Comparison of ENCODE assay signal across 8 cellular contexts in genomic region chr9:128863647-128864046, GRCh38. TPM values are rescaled to one million over a fixed set of nuclear protein-coding genes. Genes with fewer than 3 reads are reported as not detected.
DNase-seq lines count a peak whose midpoint lies in the region; ATAC-seq and TF ChIP-seq lines count a peak whose summit lies in the region.

No MANE protein-coding gene starts in this region.

- no peak overlapping the region for H2AFZ ChIP-seq in H9 (ENCODE audit: low read length)

- no peak overlapping the region for H3K4ac ChIP-seq in H9 (ENCODE audit: low read depth, low read length)

- no peak overlapping the region for H3K56ac ChIP-seq in H9 (ENCODE audit: insufficient read length, low read depth, low read length)

- no peak overlapping the region for H2BK5ac ChIP-seq in H9 (ENCODE audit: insufficient read length, low read length)

- H3K4me3 Mint-ChIP-seq in H9 (no peak overlapping the region; a peak in 2 of 5 replicates), natural killer cell (no peak overlapping the region)

- H3K4me1 Mint-ChIP-seq in H9 (peaks cover 19 to 22% of the 10 kb centered on the region in 2 experiments), natural killer cell (peaks cover 0 to 6% of the 10 kb centered on the region in 2 donors)

- no peak overlapping the region for H4K5ac ChIP-seq in H9 (ENCODE audit: insufficient read length, low read depth, low read length)

- H3K4me3 ChIP-seq in epithelial cell of proximal tubule (ENCODE audit: low read depth, low read length): no peak overlapping the region

- H3K23ac ChIP-seq in H9 (ENCODE audit: insufficient read length, low read depth, low read length): no peak overlapping the region

- no peak overlapping the region for H3K27ac ChIP-seq in H9 (ENCODE audit: insufficient read length, low read depth, low read length)

- no peaks in the 10 kb centered on the region for H3K27me3 ChIP-seq in H9 (ENCODE audit: insufficient read depth, low read length)

- in situ Hi-C loops in Caki2 (cut with HindIII; ENCODE audit: low pct_unique_long_range_greater_than_20kb, low sequenced_read_pairs): no loop called here

- no peak overlapping the region for H2AK5ac ChIP-seq in H9 (ENCODE audit: insufficient read length, low read length)

- H2BK120ac ChIP-seq in H9 (ENCODE audit: low read depth, low read length, poor library complexity, severe bottlenecking): no peak overlapping the region

- H3K9me3 Mint-ChIP-seq in H9 (no peaks in the 10 kb centered on the region), natural killer cell (no peaks in the 10 kb centered on the region)

- H3T11ph ChIP-seq in H9 (ENCODE audit: low read length): no peak overlapping the region

- H4K91ac ChIP-seq in H9 (ENCODE audit: insufficient read length, low read depth, low read length): no peak overlapping the region

- no peaks in the 10 kb centered on the region for H3K9me3 ChIP-seq in H9 (ENCODE audit: control insufficient read depth, low read depth, low read length)

- TF ChIP-seq CTCF in H9 (conservative IDR thresholded peaks at IDR 0.05): peak; percentile 98
- peak; percentile 86 for TF ChIP-seq CTCF in epithelial cell of proximal tubule (conservative IDR thresholded peaks at IDR 0.05; ENCODE audit: low read depth, low read length)
- peak; percentile 94 for TF ChIP-seq CTCF in natural killer cell (IDR thresholded peaks at IDR 0.05)

- H2BK20ac ChIP-seq in H9 (ENCODE audit: low read depth, low read length, poor library complexity, severe bottlenecking): no peak overlapping the region

- no peaks in the 10 kb centered on the region for H3K79me1 ChIP-seq in H9 (ENCODE audit: insufficient read depth, low read depth, low read length, poor library complexity, severe bottlenecking)

- peak overlapping the region in 2 of 3 experiments; percentile 60 to 73; a peak in 3 of 7 replicates for H3K27ac Mint-ChIP-seq in H9
- peak overlapping the region in 1 of 2 donors; percentile 14 for H3K27ac Mint-ChIP-seq in natural killer cell

- H3K4me1 ChIP-seq in H9 (ENCODE audit: insufficient read depth, low read length): no peaks in the 10 kb centered on the region

- no peaks in the 10 kb centered on the region for H3K23me2 ChIP-seq in H9 (ENCODE audit: insufficient read length, low read depth, low read length, poor library complexity, severe bottlenecking)

- no peak overlapping the region for H3K14ac ChIP-seq in H9 (ENCODE audit: insufficient read depth, low read length)

- H3K79me2 ChIP-seq in H9 (ENCODE audit: insufficient read depth, low read length): no peaks in the 10 kb centered on the region; the same call in 1 of the 2 replicates

- no CpG with 5 or more reads among the region's 10 CpGs for WGBS in H9 (ENCODE audit: extremely low coverage, insufficient read length, low lambda C conversion rate)

- peaks cover 4% of the 10 kb centered on the region for H4K20me1 ChIP-seq in H9 (ENCODE audit: control insufficient read depth, insufficient read depth, insufficient read length)

- H3K27me3 Mint-ChIP-seq in H9 (ENCODE audit: low read depth): no peaks in the 10 kb centered on the region
- no peaks in the 10 kb centered on the region for H3K27me3 Mint-ChIP-seq in natural killer cell (ENCODE audit: low read depth in 2 of 2)

- no peak overlapping the region for H4K8ac ChIP-seq in H9 (replicated peaks; ENCODE audit: insufficient read length, low read depth, low read length)

- no peak overlapping the region for H3K4me2 ChIP-seq in H9 (ENCODE audit: insufficient read depth, insufficient read length, low read length)

- ATAC-seq in natural killer cell (peak; percentile 90 to 100 (median 98)), HG02678 (IDR thresholded peaks at IDR 0.05; ENCODE audit: unreplicated experiment) (no peak)
- peak; percentile 92 for ATAC-seq in stimulated activated naive CD8-positive, alpha-beta T cell treated with anti-CD3 and anti-CD28 coated beads, Interleukin-15, Interleukin-2, amounts not matched to agents 100 U/mL and 50 U/mL, for 24 hours

- H2BK12ac ChIP-seq in H9 (ENCODE audit: insufficient read length, low read depth, low read length): no peak overlapping the region

- H3K18ac ChIP-seq in H9 (ENCODE audit: insufficient read length, low read depth, low read length): no peak overlapping the region

- H2BK15ac ChIP-seq in H9 (ENCODE audit: low read depth, low read length): no peak overlapping the region

- H3K9ac ChIP-seq in H9 (ENCODE audit: extremely low read depth, insufficient read length, low read length): no peak overlapping the region

- DNase-seq in Caki2 (ENCODE audit: low read depth): peak; percentile 41
- peak; percentile 94 for DNase-seq in H9
- DNase-seq in NOMO-1 treated with DMSO at 0.1 percent for 48 hours (lab: John Stamatoyannopoulos, UW; ENCODE audit: unreplicated experiment): peak; percentile 64
- DNase-seq in activated CD8-positive, alpha-beta memory T cell treated with anti-CD3 and anti-CD28 coated beads, Interleukin-2, amount 50 U/mL, for 1 hour (ENCODE audit: extremely low read depth): peak; percentile 44
- no peak for DNase-seq in epithelial cell of proximal tubule (ENCODE audit: low read depth)
- peak; percentile 85 for DNase-seq in natural killer cell
- DNase-seq in stimulated activated naive CD8-positive, alpha-beta T cell treated with anti-CD3 and anti-CD28 coated beads, Interleukin-15, Interleukin-2, amounts not matched to agents 100 U/mL and 50 U/mL, for 24 hours: peak; percentile 90

- no peaks in the 10 kb centered on the region; a peak in 3 of 7 replicates for H3K36me3 Mint-ChIP-seq in H9 (ENCODE audit: insufficient read depth in 1 of 3, low read depth in 3 of 3)
- no peaks in the 10 kb centered on the region for H3K36me3 Mint-ChIP-seq in natural killer cell

- intact Hi-C loops in natural killer cell (cut with micrococcal nuclease): loop anchor here (1.0 to 5.0 kb wide), 3 partner anchors 18 to 84 kb away; partner anchors contain the start of genes DOLK, KYAT1 and NUP188

RNA-seq across cellular contexts. Expression of gene KYAT1, which starts 18.1 kb away (rescaled TPM):
- total RNA-seq in Caki2 (2014; rRNA removed; shearing (Covaris generic); ENCODE audit: low replicate concordance): 11.2 and 24.2 TPM in 2 replicates
- total RNA-seq in H9 (2021): 14.6 and 15.2 TPM in 2 replicates
- 18.9 and 21.0 TPM in 2 replicates for total RNA-seq in epithelial cell of proximal tubule
- 10 to 100 TPM in 1 of 3 donors, 1 to 10 TPM in 2; 8.9 to 11.3 (median 9.1) TPM for total RNA-seq in natural killer cell

RNA-seq across cellular contexts. Expression of gene LRRC8A, which starts 18.3 kb away (rescaled TPM):
- total RNA-seq in Caki2 (2014; rRNA removed; shearing (Covaris generic); ENCODE audit: low replicate concordance): 16.0 and 25.9 TPM in 2 replicates
- total RNA-seq in H9 (2021) (76.0 and 79.2 TPM in 2 replicates), epithelial cell of proximal tubule (98.2 and 104 TPM in 2 replicates), natural killer cell (10 to 100 TPM; 60.0 to 82.9 (median 67.9) TPM)

RNA-seq across cellular contexts. Expression of gene SPOUT1, which starts 34.1 kb away (rescaled TPM):
- 25.0 and 31.7 TPM in 2 replicates for total RNA-seq in Caki2 (2014; rRNA removed; shearing (Covaris generic); ENCODE audit: low replicate concordance)
- total RNA-seq in H9 (2021): 86.3 and 91.8 TPM in 2 replicates
- 30.2 and 30.7 TPM in 2 replicates for total RNA-seq in epithelial cell of proximal tubule
- total RNA-seq in natural killer cell: 10 to 100 TPM; 35.8 to 49.2 (median 40.1) TPM

RNA-seq across cellular contexts. Expression of gene ENDOG, which starts 45.3 kb away (rescaled TPM):
- 15.5 and 28.4 TPM in 2 replicates for total RNA-seq in Caki2 (2014; rRNA removed; shearing (Covaris generic); ENCODE audit: low replicate concordance)
- total RNA-seq in H9 (2021) (16.7 and 17.6 TPM in 2 replicates), epithelial cell of proximal tubule (57.6 and 61.8 TPM in 2 replicates), natural killer cell (10 to 100 TPM in 1 of 3 donors, 1 to 10 TPM in 2; 6.7 to 12.5 (median 8.3) TPM)

RNA-seq across cellular contexts. Expression of gene PHYHD1, which starts 57.1 kb away (rescaled TPM):
- not detected in 2 replicates for total RNA-seq in Caki2 (2014; rRNA removed; shearing (Covaris generic); ENCODE audit: low replicate concordance)
- total RNA-seq in H9 (2021): 18.0 and 22.2 TPM in 2 replicates
- total RNA-seq in epithelial cell of proximal tubule: 21.2 and 22.5 TPM in 2 replicates
- 1 to 10 TPM; 5.4 to 6.0 (median 5.4) TPM for total RNA-seq in natural killer cell
